22 cellular contexts compared by ENCODE assay signal in the genomic region with DNA sequence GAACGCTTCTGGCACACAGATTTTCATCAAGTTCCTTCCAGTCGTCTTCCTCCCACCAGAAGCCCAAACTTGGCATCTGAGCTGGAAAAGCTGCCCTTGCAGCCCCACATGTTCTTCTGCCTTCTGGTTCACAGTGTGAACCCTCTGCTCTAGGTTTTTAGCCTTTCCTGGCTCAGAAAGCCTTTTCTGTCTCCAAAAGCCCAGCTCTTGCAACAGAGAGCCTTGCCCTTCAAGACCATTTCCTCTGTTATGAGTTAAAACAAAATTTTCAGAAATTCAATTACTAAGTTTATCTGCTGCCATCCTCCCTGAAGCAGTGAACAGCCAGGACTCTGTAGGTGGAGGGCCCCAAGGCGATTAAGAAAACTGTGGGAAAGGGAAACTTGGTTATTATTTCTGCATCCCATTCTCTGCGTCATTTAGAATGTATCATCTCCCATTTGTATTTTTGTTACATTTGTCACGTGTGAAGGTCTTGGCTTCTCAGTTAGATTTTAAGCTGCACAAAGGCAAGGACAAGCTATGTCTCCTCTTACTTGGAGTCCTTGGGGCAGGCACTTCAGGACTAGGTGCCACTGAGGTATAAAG. TPM values are rescaled to one million over a fixed set of nuclear protein-coding genes. Genes with fewer than 3 reads are reported as not detected.
DNase-seq lines count a peak whose midpoint lies in the region; ATAC-seq, FAIRE-seq and TF ChIP-seq lines count a peak whose summit lies in the region.
"Had no signal": no experiment of that assay in that cellular context is flagged by ENCODE, and none has a peak within 500 bp of the region (broad histone marks: within the 10 kb centered on the region; RNA-seq: fewer than 3 reads in every experiment).

No MANE protein-coding gene starts in this region.

- H3K36me3 ChIP-seq in body of pancreas (replicated peaks in 1 of 2; ENCODE audit: insufficient read depth in 1 of 2, low read depth in 2 of 2) = no peaks in the 10 kb centered on the region
- no peaks in the 10 kb centered on the region for H3K36me3 ChIP-seq in stomach
- no peaks in the 10 kb centered on the region for H3K36me3 ChIP-seq in SJCRH30
- H3K36me3 ChIP-seq: cardiac muscle cell, pancreas, tibial artery had no signal

- H3K36me3 Mint-ChIP-seq in activated T-cell treated with anti-CD3 and anti-CD28 coated beads, Interleukin-2, amount 50 U/mL, for 4 hours (ENCODE audit: insufficient read depth) = no peaks in the 10 kb centered on the region
- H3K36me3 Mint-ChIP-seq: activated CD4-positive, alpha-beta memory T cell treated with anti-CD3 and anti-CD28 coated beads for 36 hours; CD8-positive, alpha-beta memory T cell; natural killer cell had no signal

- WGBS in body of pancreas, 2 donors = 76% methylated on average over 5 of the region's 5 CpGs
- WGBS in stomach, 5 donors = 70 to 89% (median 83%) methylated on average over 5 of the region's 5 CpGs

- H3K9me3 ChIP-seq in body of pancreas (no peaks in the 10 kb centered on the region), stomach (no peaks in the 10 kb centered on the region), SJCRH30 (replicated peaks) (no peaks in the 10 kb centered on the region)
- H3K9me3 ChIP-seq: pancreas, tibial artery had no signal

- H3K4me1 Mint-ChIP-seq in activated T-cell treated with anti-CD3 and anti-CD28 coated beads, Interleukin-2, amount 50 U/mL, for 4 hours (ENCODE audit: low read depth) = no peaks in the 10 kb centered on the region
- H3K4me1 Mint-ChIP-seq: CD8-positive, alpha-beta memory T cell had no signal

- intact Hi-C loops in body of pancreas (cut with DNase I) (no loop called here), stomach (cut with DNase I; ENCODE audit: low total_unique reads) (no loop called here)

- H3K4me1 ChIP-seq in body of pancreas (no peaks in the 10 kb centered on the region), stomach (peaks cover 0 to 35% (median 10%) of the 10 kb centered on the region in 4 donors), SJCRH30 (no peaks in the 10 kb centered on the region)
- H3K4me1 ChIP-seq: pancreas had no signal

- peak; percentile 26 for DNase-seq in MV-4-11 (lab: John Stamatoyannopoulos, UW)
- no peak for DNase-seq in body of pancreas
- DNase-seq in fibroblast of villous mesenchyme (ENCODE audit: low read depth) = peak; percentile 51
- DNase-seq in stomach = no peak
- DNase-seq in activated T-cell treated with anti-CD3 and anti-CD28 coated beads, Interleukin-2, amount 50 U/mL, for 4 hours = no peak
- no peak for DNase-seq in H54 (ENCODE audit: insufficient read length, low spot score)
- DNase-seq in SJCRH30 = no peak
- no peak for DNase-seq in Ammon's horn (ENCODE audit: low spot score)
- DNase-seq: activated CD4-positive, alpha-beta memory T cell treated with anti-CD3 and anti-CD28 coated beads for 36 hours; activated naive CD4-positive, alpha-beta T cell; amniotic stem cell; CD8-positive, alpha-beta memory T cell; DMS79; natural killer cell; NCI-H1092; NCI-H1930; NCI-H226; NCI-H82; pancreas; tibial artery had no signal

- TF ChIP-seq POLR2A in body of pancreas (IDR thresholded peaks at IDR 0.05) = no peak
- TF ChIP-seq POLR2A in stomach (IDR thresholded peaks at IDR 0.05) = no peak
- TF ChIP-seq POLR2A in H54 (IDR thresholded peaks at IDR 0.05; ENCODE audit: low read depth, low read length) = no peak

- H3K4me3 ChIP-seq in body of pancreas = no peak overlapping the region
- H3K4me3 ChIP-seq in fibroblast of villous mesenchyme (ENCODE audit: low read depth, low read length) = no peak overlapping the region
- H3K4me3 ChIP-seq in stomach = no peak overlapping the region
- no peak overlapping the region for H3K4me3 ChIP-seq in SJCRH30
- H3K4me3 ChIP-seq: cardiac muscle cell, pancreas, tibial artery had no signal

- TF ChIP-seq EP300 in stomach (IDR thresholded peaks at IDR 0.05) = no peak

- peak; percentile 49 for ATAC-seq in body of pancreas
- ATAC-seq in activated T-cell treated with anti-CD3 and anti-CD28 coated beads, Interleukin-2, amount 50 U/mL, for 4 hours = no peak
- ATAC-seq: natural killer cell had no signal

- H3K9me3 Mint-ChIP-seq in activated T-cell treated with anti-CD3 and anti-CD28 coated beads, Interleukin-2, amount 50 U/mL, for 4 hours = no peaks in the 10 kb centered on the region
- H3K9me3 Mint-ChIP-seq: activated CD4-positive, alpha-beta memory T cell treated with anti-CD3 and anti-CD28 coated beads for 36 hours; CD8-positive, alpha-beta memory T cell; natural killer cell had no signal

- H3K27me3 ChIP-seq in body of pancreas (no peaks in the 10 kb centered on the region), stomach (no peaks in the 10 kb centered on the region), SJCRH30 (no peaks in the 10 kb centered on the region)
- H3K27me3 ChIP-seq: cardiac muscle cell, pancreas, tibial artery had no signal

- peaks cover 11% of the 10 kb centered on the region for H3K27me3 Mint-ChIP-seq in activated T-cell treated with anti-CD3 and anti-CD28 coated beads, Interleukin-2, amount 50 U/mL, for 4 hours (ENCODE audit: low read depth)

- H3K4me3 Mint-ChIP-seq in activated T-cell treated with anti-CD3 and anti-CD28 coated beads, Interleukin-2, amount 50 U/mL, for 4 hours = no peak overlapping the region
- H3K4me3 Mint-ChIP-seq: activated CD4-positive, alpha-beta memory T cell treated with anti-CD3 and anti-CD28 coated beads for 36 hours; CD8-positive, alpha-beta memory T cell; natural killer cell had no signal

- H3K27ac ChIP-seq in body of pancreas = peak overlapping the region in 1 of 4 donors; percentile 24
- peak overlapping the region in 4 of 5 donors; percentile 22 to 82 (median 55) for H3K27ac ChIP-seq in stomach
- no peak overlapping the region for H3K27ac ChIP-seq in SJCRH30
- H3K27ac ChIP-seq: cardiac muscle cell, epithelial cell of prostate, pancreas, tibial artery had no signal

- no peak for FAIRE-seq in H54 (lab: Jason Lieb, UNC)
- FAIRE-seq: pancreas had no signal

- TF ChIP-seq CTCF in body of pancreas (IDR thresholded peaks at IDR 0.05) (no peak), fibroblast of villous mesenchyme (IDR thresholded peaks at IDR 0.05; ENCODE audit: insufficient read depth, low read depth, low read length) (no peak), stomach (IDR thresholded peaks at IDR 0.05) (no peak)

RNA-seq across cellular contexts. Expression of gene FAM124A, which starts 18.8 kb away (rescaled TPM):
- total RNA-seq in body of pancreas (1 to 10 TPM in 1 of 2 donors, under 1 TPM in 1; 0.78 to 2.0 TPM), fibroblast of villous mesenchyme (10.0 and 25.0 TPM in 2 replicates), stomach (10 to 100 TPM in 1 of 5 donors, 1 to 10 TPM in 4; 2.4 to 21.0 (median 2.9) TPM)
- 1 to 10 TPM in 1 of 3 donors, under 1 TPM in 2; 0.46 to 1.9 (median 0.62) TPM for polyA plus RNA-seq in stomach
- total RNA-seq in activated T-cell treated with anti-CD3 and anti-CD28 coated beads, Interleukin-2, amount 50 U/mL, for 4 hours = under 1 TPM; 0.13 to 0.21 (median 0.14) TPM
- total RNA-seq in SJCRH30 (2014; rRNA removed; shearing (Covaris generic)) = 0.45 and 0.73 TPM in 2 replicates
- total RNA-seq: natural killer cell had no signal
- polyA plus RNA-seq: CD8-positive, alpha-beta memory T cell had no signal

Comparison
In these comparisons a context has a peak if more than half of its experiments do, and no peak if none do; other contexts are left out.
1. DNase-seq: peak in MV-4-11 (single experiment) and fibroblast of villous mesenchyme (single experiment); none in body of pancreas (0 of 4), stomach (single experiment), activated T-cell treated with anti-CD3 and anti-CD28 coated beads, Interleukin-2, amount 50 U/mL, for 4 hours (single experiment), H54 (single experiment), SJCRH30 (0 of 2) and Ammon's horn (single experiment).